Comparison of ENCODE assay signal across 8 cellular contexts in the genomic region with DNA sequence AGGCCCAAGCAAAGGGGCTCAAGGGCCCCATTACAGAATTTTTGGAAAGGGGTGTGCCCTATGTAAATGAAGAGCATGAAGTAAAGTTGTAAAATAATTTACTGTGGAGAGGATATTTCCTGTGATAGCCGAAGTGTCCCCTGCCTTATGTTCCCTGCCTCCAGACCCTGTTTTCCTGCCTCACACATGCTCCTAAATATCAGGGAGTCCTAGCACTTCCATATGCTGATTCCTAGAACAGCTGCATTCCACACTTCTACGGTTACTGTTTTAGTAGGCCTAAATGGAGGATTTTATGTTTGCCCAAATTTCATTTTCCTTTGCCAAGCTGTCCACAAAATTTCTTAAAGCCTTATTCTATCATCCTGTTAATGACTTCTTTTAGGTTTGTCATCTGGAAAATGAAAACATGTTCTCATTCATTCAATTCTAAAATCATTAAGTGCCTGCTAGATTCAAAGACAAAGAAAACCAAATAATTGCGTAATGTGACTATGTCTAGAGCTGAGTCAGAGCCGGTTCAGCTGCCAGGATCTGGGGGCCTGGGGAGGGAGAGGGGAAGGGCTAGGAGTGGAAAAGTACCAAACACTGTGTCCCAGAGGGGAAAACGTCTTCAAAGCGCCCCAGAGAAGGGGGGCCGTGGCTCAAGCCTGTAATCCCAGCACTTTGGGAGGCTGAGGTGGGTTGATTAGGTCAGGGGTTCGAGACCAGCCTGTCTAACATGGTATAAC. TPM values are rescaled to one million over a fixed set of nuclear protein-coding genes. Genes with fewer than 3 reads are reported as not detected.
DNase-seq lines count a peak whose midpoint lies in the region; TF ChIP-seq lines count a peak whose summit lies in the region.

No MANE protein-coding gene starts in this region.

- TF ChIP-seq POLR2A in adrenal gland (IDR thresholded peaks at IDR 0.05) (no peak), transverse colon (IDR thresholded peaks at IDR 0.05) (no peak)

- H3K27me3 ChIP-seq in adrenal gland = no peaks in the 10 kb centered on the region
- no peaks in the 10 kb centered on the region for H3K27me3 ChIP-seq in transverse colon

- no peak for TF ChIP-seq EP300 in transverse colon (IDR thresholded peaks at IDR 0.05; ENCODE audit: low read depth)

- 45 to 62% (median 56%) methylated on average over 6 to 8 of the region's 8 CpGs for WGBS in adrenal gland, 4 donors
- 56 to 68% methylated on average over 6 to 8 of the region's 8 CpGs for WGBS in transverse colon (ENCODE audit: low coverage in 1 of 2), 2 donors

- H3K9me3 ChIP-seq in adrenal gland (replicated peaks in 1 of 3) (no peaks in the 10 kb centered on the region), transverse colon (peaks cover 0 to 3% of the 10 kb centered on the region in 2 donors)

- H3K27ac ChIP-seq in adrenal gland (no peak overlapping the region), transverse colon (peak overlapping the region in 3 of 4 donors; percentile 59 to 68 (median 67))

- H3K4me3 ChIP-seq in adrenal gland (no peak overlapping the region), transverse colon (no peak overlapping the region)

- no peak for TF ChIP-seq CTCF in adrenal gland (IDR thresholded peaks at IDR 0.05)
- no peak for TF ChIP-seq CTCF in transverse colon (IDR thresholded peaks at IDR 0.05)

- DNase-seq in NCI-H2196 (lab: John Stamatoyannopoulos, UW; ENCODE audit: unreplicated experiment) (peak; percentile 45), NCI-H2196 treated with DMSO at 0.1 percent for 48 hours (lab: John Stamatoyannopoulos, UW; ENCODE audit: unreplicated experiment) (no peak), adrenal gland (peak in 6 of 7 donors; percentile 35 to 71 (median 54)), hypothalamus (lab: John Stamatoyannopoulos, UW) (peak in 34 of 51 donors; percentile 2 to 77 (median 37)), transverse colon (peak; percentile 28), SW480 (ENCODE audit: low spot score) (no peak), activated T-cell treated with anti-CD3 and anti-CD28 coated beads for 4 hours (no peak), NCI-H345 treated with DMSO at 0.1 percent for 48 hours (lab: John Stamatoyannopoulos, UW; ENCODE audit: unreplicated experiment) (no peak)

- in situ Hi-C loops in transverse colon (cut with MboI; ENCODE audit: low pct_ligation_motif_present in 1 of 4, low pct_unique_long_range_greater_than_20kb in 1 of 4, low sequenced_read_pairs in 3 of 4) = no loop called here

- H3K4me1 ChIP-seq in adrenal gland (replicated peaks in 1 of 2) (no peaks in the 10 kb centered on the region), transverse colon (peaks cover 0 to 3% (median 1%) of the 10 kb centered on the region in 4 donors)

- no peaks in the 10 kb centered on the region for H3K36me3 ChIP-seq in adrenal gland (replicated peaks in 1 of 2)
- H3K36me3 ChIP-seq in transverse colon = no peaks in the 10 kb centered on the region

- intact Hi-C loops in adrenal gland (cut with DNase I) (no loop called here), transverse colon (cut with DNase I; ENCODE audit: low total_unique reads) (no loop called here)

RNA-seq across cellular contexts. Expression of a gene that starts 25.8 kb away (rescaled TPM):
- total RNA-seq in adrenal gland (10 to 100 TPM; 18.3 to 41.3 (median 21.8) TPM), transverse colon (100 to 1,000 TPM in 1 of 4 donors, 10 to 100 TPM in 3; 50.1 to 290 (median 84.6) TPM)
- polyA plus RNA-seq in adrenal gland = 10 to 100 TPM in 1 of 3 donors, 1 to 10 TPM in 2; 7.9 to 11.0 (median 9.6) TPM

RNA-seq across cellular contexts. Expression of a gene that starts 47.3 kb away (rescaled TPM):
- total RNA-seq in adrenal gland = 10 to 100 TPM; 17.0 to 44.7 (median 32.9) TPM
- polyA plus RNA-seq in adrenal gland = 10 to 100 TPM; 23.1 to 29.7 (median 24.0) TPM
- total RNA-seq in transverse colon = 10 to 100 TPM; 24.7 to 83.4 (median 55.8) TPM

Comparison
In these comparisons a context has a peak if more than half of its experiments do, and no peak if none do; other contexts are left out.
1. DNase-seq: peak in NCI-H2196 (single experiment), adrenal gland (6 of 7), hypothalamus (34 of 51) and transverse colon (single experiment); none in NCI-H2196 treated with DMSO at 0.1 percent for 48 hours (single experiment), SW480 (single experiment), activated T-cell treated with anti-CD3 and anti-CD28 coated beads for 4 hours (single experiment) and NCI-H345 treated with DMSO at 0.1 percent for 48 hours (single experiment).
2. H3K27ac ChIP-seq: peak in transverse colon (3 of 4); none in adrenal gland (0 of 5).